ENCODE assay signal across 9 cellular contexts in the genomic region with DNA sequence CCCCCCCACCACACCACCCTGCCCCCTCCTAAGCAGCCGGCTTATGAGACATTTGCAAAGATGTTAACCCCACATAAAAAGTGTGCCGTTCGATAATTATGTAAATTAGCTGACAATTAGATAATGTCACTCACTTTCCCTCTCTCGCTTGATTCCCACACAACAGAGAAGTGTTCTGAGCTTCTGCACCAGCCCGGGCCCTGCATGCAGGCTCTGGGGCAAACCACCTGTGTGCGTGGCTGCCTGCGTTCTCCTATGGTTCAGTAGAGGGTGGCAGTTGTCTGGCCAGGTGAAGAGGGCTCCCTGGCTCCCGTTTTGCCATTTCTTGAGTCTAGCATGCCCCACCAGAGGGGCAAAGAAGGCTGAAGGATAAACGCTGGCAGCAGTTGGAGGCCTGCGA.
"Had no signal": no experiment of that assay in that cellular context is flagged by ENCODE, and none has a peak within 500 bp of the region (broad histone marks: within the 10 kb centered on the region; RNA-seq: fewer than 3 reads in every experiment).

No MANE protein-coding gene starts in this region.

- H3K9me3 Mint-ChIP-seq: GM23338, H9 had no signal

- H3K4me1 ChIP-seq: HAP-1 had no signal

- H3K9ac ChIP-seq: GM23248 had no signal

- H2AFZ ChIP-seq: GM23248, GM23338 had no signal

- H3K27ac Mint-ChIP-seq: GM23338, H9, HFFc6 had no signal

- H3K36me3 ChIP-seq: HAP-1 had no signal

- H3K4me3 ChIP-seq: GM23248, GM23338, HAP-1 had no signal

- H3K4me3 Mint-ChIP-seq: GM23338, H9, HFFc6 had no signal

- H3K9me3 ChIP-seq: HAP-1 had no signal

- H3K4me1 Mint-ChIP-seq: GM23338, H9 had no signal

- H3K27ac ChIP-seq: GM23248 had no signal

- H3K4me2 ChIP-seq: GM23338 had no signal

- ATAC-seq: GM23338, HCT116 had no signal

- DNase-seq: GM23248, GOT3, H7, H9, HCEC 1CT, HFFc6 had no signal
